ENCODE assay signal across 29 cellular contexts in the genomic region with DNA sequence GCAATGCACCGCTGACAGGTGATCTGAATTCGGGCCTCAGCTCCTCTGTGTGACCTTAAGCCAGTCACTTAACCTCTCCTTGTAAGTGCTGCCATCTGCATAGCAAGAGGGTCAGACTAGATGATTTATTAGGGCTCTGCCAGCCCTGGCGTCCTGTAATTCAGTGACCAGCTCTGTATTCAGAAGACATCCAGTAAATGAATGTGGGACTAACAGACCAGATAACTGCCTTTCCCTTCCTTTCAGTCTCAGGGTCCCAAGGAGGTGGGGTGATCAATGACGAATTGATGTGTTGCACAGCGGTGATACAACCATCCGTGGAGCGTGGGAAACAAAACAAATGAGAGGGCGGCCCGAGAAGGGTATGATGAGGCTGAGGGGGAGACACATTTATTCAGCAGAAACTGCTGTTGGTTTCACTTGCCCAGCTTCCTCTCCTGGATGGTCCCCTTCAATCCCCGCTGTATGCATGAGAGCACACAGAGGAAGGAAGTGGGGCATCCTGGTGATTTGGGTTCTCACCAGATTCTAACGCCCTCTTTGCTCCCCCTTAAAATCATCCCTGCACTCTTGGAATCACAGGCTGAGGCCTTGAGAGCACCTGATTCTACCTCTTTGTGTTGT.
DNase-seq lines count a peak whose midpoint lies in the region; ATAC-seq and TF ChIP-seq lines count a peak whose summit lies in the region.
"Had no signal": no experiment of that assay in that cellular context is flagged by ENCODE, and none has a peak within 500 bp of the region (broad histone marks: within the 10 kb centered on the region; RNA-seq: fewer than 3 reads in every experiment).

No MANE protein-coding gene starts in this region.

- peaks cover 23% of the 10 kb centered on the region for H3K4me1 Mint-ChIP-seq in central memory CD8-positive, alpha-beta T cell
- peaks cover 6% of the 10 kb centered on the region for H3K4me1 Mint-ChIP-seq in mesothelial cell of epicardium
- H3K4me1 Mint-ChIP-seq: neural crest cell had no signal

- TF ChIP-seq CTCF in mesothelial cell of epicardium (IDR thresholded peaks at IDR 0.05; ENCODE audit: unreplicated experiment) = no peak

- DNase-seq in NOMO-1 treated with DMSO at 0.1 percent for 48 hours (lab: John Stamatoyannopoulos, UW; ENCODE audit: unreplicated experiment) (peak; percentile 0), NOMO-1 (lab: John Stamatoyannopoulos, UW; ENCODE audit: unreplicated experiment in 2 of 2) (no peak), NCI-H526 (lab: John Stamatoyannopoulos, UW) (no peak), mesothelial cell of epicardium (ENCODE audit: low spot score in 2 of 2, unreplicated experiment in 2 of 2) (no peak), NCI-H2196 (lab: John Stamatoyannopoulos, UW; ENCODE audit: unreplicated experiment) (no peak)
- DNase-seq in central memory CD8-positive, alpha-beta T cell (ENCODE audit: low spot score in 2 of 2) = no peak
- DNase-seq in activated effector memory CD4-positive, alpha-beta T cell treated with Interleukin-2 at 50 U/mL for 16 hours = no peak
- DNase-seq: activated CD4-positive, alpha-beta T cell treated with anti-CD3 and anti-CD28 coated beads, Interleukin-2, amount 50 U/mL, for 4 hours; activated CD4-positive, CD25-positive, alpha-beta regulatory T cell; activated CD8-positive, alpha-beta memory T cell treated with anti-CD3 and anti-CD28 coated beads, Interleukin-2, amount 50 U/mL, for 48 hours; aorta; Calu3; DND-41; effector memory CD8-positive, alpha-beta T cell; foreskin keratinocyte; heart left ventricle; HFFc6; kidney glomerular epithelial cell; NCI-H1092; NCI-H187; NCI-H2171; NCI-H524; right cardiac atrium; RPMI8226; substantia nigra; T-helper 1 cell had no signal

- peak; percentile 37 for ATAC-seq in HG03432 (IDR thresholded peaks at IDR 0.05; ENCODE audit: unreplicated experiment)
- ATAC-seq in central memory CD8-positive, alpha-beta T cell (replicated peaks; ENCODE audit: extremely low read depth, poor library complexity, severe bottlenecking) = peak; percentile 27
- ATAC-seq: activated naive CD4-positive, alpha-beta T cell treated with anti-CD3 and anti-CD28 coated beads, Interleukin-2, amount 50 U/mL, for 72 hours; effector memory CD8-positive, alpha-beta T cell; foreskin keratinocyte; heart left ventricle; right cardiac atrium had no signal

- no peaks in the 10 kb centered on the region for H3K36me3 Mint-ChIP-seq in central memory CD8-positive, alpha-beta T cell (ENCODE audit: insufficient read depth)
- H3K36me3 Mint-ChIP-seq in mesothelial cell of epicardium = no peaks in the 10 kb centered on the region
- H3K36me3 Mint-ChIP-seq: activated naive CD4-positive, alpha-beta T cell treated with anti-CD3 and anti-CD28 coated beads, Interleukin-2, amount 50 U/mL, for 72 hours had no signal

- no peaks in the 10 kb centered on the region for H3K9me3 Mint-ChIP-seq in central memory CD8-positive, alpha-beta T cell
- no peaks in the 10 kb centered on the region for H3K9me3 Mint-ChIP-seq in mesothelial cell of epicardium
- H3K9me3 Mint-ChIP-seq: activated naive CD4-positive, alpha-beta T cell treated with anti-CD3 and anti-CD28 coated beads, Interleukin-2, amount 50 U/mL, for 72 hours; effector memory CD8-positive, alpha-beta T cell; HFFc6; neural crest cell had no signal

- no peak overlapping the region for H3K4me3 Mint-ChIP-seq in central memory CD8-positive, alpha-beta T cell
- no peak overlapping the region for H3K4me3 Mint-ChIP-seq in mesothelial cell of epicardium
- H3K4me3 Mint-ChIP-seq: effector memory CD8-positive, alpha-beta T cell; HFFc6; neural crest cell had no signal

- H3K27ac Mint-ChIP-seq in central memory CD8-positive, alpha-beta T cell (ENCODE audit: low read depth) = no peak overlapping the region
- H3K27ac Mint-ChIP-seq in mesothelial cell of epicardium = no peak overlapping the region
- H3K27ac Mint-ChIP-seq: HFFc6 had no signal

- no peaks in the 10 kb centered on the region for H3K27me3 Mint-ChIP-seq in central memory CD8-positive, alpha-beta T cell
- peaks cover 20% of the 10 kb centered on the region for H3K27me3 Mint-ChIP-seq in mesothelial cell of epicardium (ENCODE audit: low read depth)
